In the genomic region with DNA sequence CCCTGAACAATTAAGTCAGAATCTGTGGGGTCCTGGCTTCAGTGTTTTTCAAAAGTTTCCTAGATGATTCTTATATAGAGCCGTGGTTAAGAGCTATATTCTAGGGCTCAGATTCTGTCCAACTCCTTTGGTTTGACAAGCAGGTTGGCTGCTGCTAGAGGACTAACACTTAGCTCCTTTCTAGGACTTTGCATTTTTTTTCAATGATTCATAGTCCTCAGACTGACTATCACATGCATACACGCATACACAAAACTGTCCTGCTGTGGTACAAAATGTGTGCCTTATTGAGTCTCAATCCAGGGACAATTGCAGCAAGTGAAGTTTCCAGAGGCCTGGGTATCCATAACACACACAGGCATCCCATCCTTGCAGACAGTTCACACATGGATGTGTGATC, we compare ENCODE assay signal across 25 cellular contexts.
DNase-seq lines count a peak whose midpoint lies in the region; FAIRE-seq and TF ChIP-seq lines count a peak whose summit lies in the region.
"Had no signal": no experiment of that assay in that cellular context is flagged by ENCODE, and none has a peak within 500 bp of the region (broad histone marks: within the 10 kb centered on the region; RNA-seq: fewer than 3 reads in every experiment).

No MANE protein-coding gene starts in this region.

- no peak overlapping the region for H3K9ac ChIP-seq in SK-N-SH
- no peak overlapping the region for H3K9ac ChIP-seq in neuronal stem cell (ENCODE audit: low read depth, low read length, poor library complexity)

- no peak overlapping the region for H3K4ac ChIP-seq in neuronal stem cell (ENCODE audit: low read length)

- H3K27me3 ChIP-seq in dorsolateral prefrontal cortex (no peaks in the 10 kb centered on the region), SK-N-SH (ENCODE audit: insufficient read depth) (no peaks in the 10 kb centered on the region), neuronal stem cell (ENCODE audit: control insufficient read depth in 3 of 3, insufficient read depth in 3 of 3, low read depth in 1 of 3, low read length in 3 of 3) (no peaks in the 10 kb centered on the region)
- H3K27me3 ChIP-seq: brain microvascular endothelial cell, colonic mucosa, heart right ventricle had no signal

- in situ Hi-C loops in KBM-7 (cut with MboI; ENCODE audit: low pct_unique_long_range_greater_than_20kb, low sequenced_read_pairs), result no loop called here

- no peak for TF ChIP-seq RAD21 in SK-N-SH (IDR thresholded peaks at IDR 0.05; ENCODE audit: low read length)

- H2BK120ac ChIP-seq in neuronal stem cell (ENCODE audit: low read depth, low read length), result no peak overlapping the region

- H3K79me1 ChIP-seq in neuronal stem cell (ENCODE audit: low read depth, low read length), result no peaks in the 10 kb centered on the region

- no peak overlapping the region for H3K4me2 ChIP-seq in SK-N-SH
- no peak overlapping the region for H3K4me2 ChIP-seq in neuronal stem cell (ENCODE audit: insufficient read depth, low read length, poor library complexity, severe bottlenecking)
- H3K4me2 ChIP-seq: GM23338 had no signal

- no peaks in the 10 kb centered on the region for H3F3A ChIP-seq in SK-N-SH (replicated peaks; ENCODE audit: insufficient read depth)

- no peak overlapping the region for H4K91ac ChIP-seq in neuronal stem cell (ENCODE audit: low read depth, low read length, poor library complexity)

- H3K4me3 ChIP-seq in dorsolateral prefrontal cortex (no peak overlapping the region), SK-N-SH (ENCODE audit: low read depth in 2 of 2, low read length in 1 of 2) (no peak overlapping the region), neuronal stem cell (ENCODE audit: low read length in 2 of 2) (no peak overlapping the region)
- H3K4me3 ChIP-seq: colonic mucosa, GM23338, heart right ventricle had no signal

- H2AFZ ChIP-seq in SK-N-SH (ENCODE audit: low read depth), result no peak overlapping the region
- no peak overlapping the region for H2AFZ ChIP-seq in neuronal stem cell (ENCODE audit: low read length)
- H2AFZ ChIP-seq: GM23338 had no signal

- H2BK12ac ChIP-seq in neuronal stem cell (ENCODE audit: low read length), result no peak overlapping the region

- no peaks in the 10 kb centered on the region for H3K9me2 ChIP-seq in SK-N-SH

- DNase-seq in A172 (ENCODE audit: low spot score) (peak; percentile 35), RCC 7860 (ENCODE audit: low spot score) (peak; percentile 65), dorsolateral prefrontal cortex (no peak), middle frontal gyrus (ENCODE audit: extremely low spot score, low spot score) (peak; percentile 26), KBM-7 (no peak), NCI-H748 treated with DMSO at 0.1 percent for 48 hours (lab: John Stamatoyannopoulos, UW) (no peak), SK-N-SH (no peak), neuronal stem cell (ENCODE audit: low spot score) (no peak)
- DNase-seq: 8988T; activated naive CD4-positive, alpha-beta T cell treated with Interleukin-2 at 50 U/mL for 16 hours; CD8-positive, alpha-beta T cell; colonic mucosa; effector memory CD4-positive, alpha-beta T cell; foreskin melanocyte; heart right ventricle; HFFc6; Karpas-422; left colon; mesendoderm; NCI-H510A; NK-92 treated with Interleukin-12 subunit alpha and Interleukin-12 subunit beta, amount 100 ng/mL, for 24 hours; small intestine had no signal

- no peaks in the 10 kb centered on the region; a peak in 1 of 4 replicates for H3K4me1 ChIP-seq in SK-N-SH (ENCODE audit: control insufficient read depth in 1 of 2, insufficient read depth in 2 of 2, low read depth in 1 of 2, low read length in 1 of 2)
- no peaks in the 10 kb centered on the region for H3K4me1 ChIP-seq in neuronal stem cell (ENCODE audit: control insufficient read depth in 2 of 2, insufficient read depth in 1 of 2, low read depth in 1 of 2, low read length in 2 of 2)
- H3K4me1 ChIP-seq: colonic mucosa, heart right ventricle had no signal

- TF ChIP-seq EP300 in SK-N-SH (IDR thresholded peaks at IDR 0.05; ENCODE audit: borderline replicate concordance in 1 of 2, low read depth in 1 of 2, low read length in 1 of 2), result no peak

- H3K23ac ChIP-seq in neuronal stem cell (ENCODE audit: low read depth, low read length, poor library complexity), result no peak overlapping the region

- no peaks in the 10 kb centered on the region for H4K20me1 ChIP-seq in SK-N-SH (ENCODE audit: insufficient read depth)

- H3K36me3 ChIP-seq in SK-N-SH (replicated peaks in 1 of 2; ENCODE audit: control insufficient read depth in 1 of 2, insufficient read depth in 2 of 2, low read length in 1 of 2), result no peaks in the 10 kb centered on the region
- H3K36me3 ChIP-seq in neuronal stem cell (replicated peaks in 1 of 2; ENCODE audit: control insufficient read depth in 2 of 2, insufficient read depth in 2 of 2, low read length in 2 of 2), result no peaks in the 10 kb centered on the region
- H3K36me3 ChIP-seq: brain microvascular endothelial cell, colonic mucosa, heart right ventricle had no signal

- WGBS in SK-N-SH (ENCODE audit: low lambda C conversion rate), result 42% methylated on average over 2 of the region's 2 CpGs
- WGBS in neuronal stem cell (ENCODE audit: extremely low coverage in 2 of 2, insufficient read length in 2 of 2, insufficient replicate concordance in 1 of 2), 2 donors, result no CpG with 5 or more reads among the region's 2 CpGs

- intact Hi-C loops in dorsolateral prefrontal cortex (cut with DNase I), result no loop called here

- POLR2A ChIA-PET in SK-N-SH (lab: Yijun Ruan, JAX), result no interaction called here

- H3K9me3 ChIP-seq in SK-N-SH, result no peaks in the 10 kb centered on the region
- H3K9me3 ChIP-seq in neuronal stem cell (replicated peaks in 1 of 2; ENCODE audit: control insufficient read depth in 2 of 2, insufficient read depth in 1 of 2, low read depth in 1 of 2, low read length in 2 of 2), result no peaks in the 10 kb centered on the region
- H3K9me3 ChIP-seq: colonic mucosa, heart right ventricle had no signal

- H2BK5ac ChIP-seq in neuronal stem cell (ENCODE audit: low read length), result no peak overlapping the region

- CTCF ChIA-PET in SK-N-SH (lab: Yijun Ruan, JAX), result no interaction called here

- H3K27ac ChIP-seq in dorsolateral prefrontal cortex (peak overlapping the region in 43 of 59 donors; percentile 4 to 81 (median 54)), SK-N-SH (ENCODE audit: low read depth in 2 of 2, low read length in 1 of 2) (no peak overlapping the region), neuronal stem cell (replicated peaks; ENCODE audit: low read length) (no peak overlapping the region)
- H3K27ac ChIP-seq: brain microvascular endothelial cell, colonic mucosa, heart right ventricle had no signal

- H2AK5ac ChIP-seq in neuronal stem cell (ENCODE audit: low read depth, low read length), result no peak overlapping the region

- no peaks in the 10 kb centered on the region for H3K79me2 ChIP-seq in SK-N-SH (ENCODE audit: insufficient read depth)

- no peak for FAIRE-seq in RCC 7860 (lab: Jason Lieb, UNC)
- FAIRE-seq: GM12891, small intestine had no signal

- H3K18ac ChIP-seq in neuronal stem cell (ENCODE audit: low read length), result no peak overlapping the region

- H3K14ac ChIP-seq in neuronal stem cell (ENCODE audit: low read length), result no peak overlapping the region

- no peak overlapping the region for H4K8ac ChIP-seq in neuronal stem cell (ENCODE audit: low read depth, low read length)

- no peak overlapping the region for H2BK15ac ChIP-seq in neuronal stem cell (ENCODE audit: low read length)

- no peak for TF ChIP-seq CTCF in dorsolateral prefrontal cortex (IDR thresholded peaks at IDR 0.05 in 54 of 56, conservative IDR thresholded peaks at IDR 0.05 in 2 of 56; ENCODE audit: low read depth in 1 of 56, partially characterized antibody in 56 of 56)
- no peak for TF ChIP-seq CTCF in SK-N-SH (IDR thresholded peaks at IDR 0.05)

TF ChIP-seq in SK-N-SH, 30 proteins besides CTCF, POLR2A, EP300 and RAD21:
- TF ChIP-seq, protein P1, sequence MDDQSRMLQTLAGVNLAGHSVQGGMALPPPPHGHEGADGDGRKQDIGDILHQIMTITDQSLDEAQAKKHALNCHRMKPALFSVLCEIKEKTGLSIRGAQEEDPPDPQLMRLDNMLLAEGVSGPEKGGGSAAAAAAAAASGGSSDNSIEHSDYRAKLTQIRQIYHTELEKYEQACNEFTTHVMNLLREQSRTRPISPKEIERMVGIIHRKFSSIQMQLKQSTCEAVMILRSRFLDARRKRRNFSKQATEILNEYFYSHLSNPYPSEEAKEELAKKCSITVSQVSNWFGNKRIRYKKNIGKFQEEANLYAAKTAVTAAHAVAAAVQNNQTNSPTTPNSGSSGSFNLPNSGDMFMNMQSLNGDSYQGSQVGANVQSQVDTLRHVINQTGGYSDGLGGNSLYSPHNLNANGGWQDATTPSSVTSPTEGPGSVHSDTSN (IDR thresholded peaks at IDR 0.05), result no peak
- TF ChIP-seq NRF1 (IDR thresholded peaks at IDR 0.05; ENCODE audit: low read depth, low read length), result no peak
- no peak for TF ChIP-seq GABPA (IDR thresholded peaks at IDR 0.05; ENCODE audit: low read depth)
- TF ChIP-seq, protein P2, sequence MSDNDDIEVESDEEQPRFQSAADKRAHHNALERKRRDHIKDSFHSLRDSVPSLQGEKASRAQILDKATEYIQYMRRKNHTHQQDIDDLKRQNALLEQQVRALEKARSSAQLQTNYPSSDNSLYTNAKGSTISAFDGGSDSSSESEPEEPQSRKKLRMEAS (IDR thresholded peaks at IDR 0.05; ENCODE audit: low read depth), result no peak
- TF ChIP-seq FOSL2 (IDR thresholded peaks at IDR 0.05; ENCODE audit: borderline replicate concordance, low read depth), result no peak

Comparison
In these comparisons a context has a peak if more than half of its experiments do, and no peak if none do; other contexts are left out.
1. DNase-seq: peak in A172 (single experiment), RCC 7860 (single experiment) and middle frontal gyrus (single experiment); none in dorsolateral prefrontal cortex (0 of 10), KBM-7 (single experiment), NCI-H748 treated with DMSO at 0.1 percent for 48 hours (single experiment), SK-N-SH (single experiment) and neuronal stem cell (single experiment).
2. H3K27ac ChIP-seq: peak in dorsolateral prefrontal cortex (43 of 59); none in SK-N-SH (0 of 2) and neuronal stem cell (single experiment).